In the genomic region with DNA sequence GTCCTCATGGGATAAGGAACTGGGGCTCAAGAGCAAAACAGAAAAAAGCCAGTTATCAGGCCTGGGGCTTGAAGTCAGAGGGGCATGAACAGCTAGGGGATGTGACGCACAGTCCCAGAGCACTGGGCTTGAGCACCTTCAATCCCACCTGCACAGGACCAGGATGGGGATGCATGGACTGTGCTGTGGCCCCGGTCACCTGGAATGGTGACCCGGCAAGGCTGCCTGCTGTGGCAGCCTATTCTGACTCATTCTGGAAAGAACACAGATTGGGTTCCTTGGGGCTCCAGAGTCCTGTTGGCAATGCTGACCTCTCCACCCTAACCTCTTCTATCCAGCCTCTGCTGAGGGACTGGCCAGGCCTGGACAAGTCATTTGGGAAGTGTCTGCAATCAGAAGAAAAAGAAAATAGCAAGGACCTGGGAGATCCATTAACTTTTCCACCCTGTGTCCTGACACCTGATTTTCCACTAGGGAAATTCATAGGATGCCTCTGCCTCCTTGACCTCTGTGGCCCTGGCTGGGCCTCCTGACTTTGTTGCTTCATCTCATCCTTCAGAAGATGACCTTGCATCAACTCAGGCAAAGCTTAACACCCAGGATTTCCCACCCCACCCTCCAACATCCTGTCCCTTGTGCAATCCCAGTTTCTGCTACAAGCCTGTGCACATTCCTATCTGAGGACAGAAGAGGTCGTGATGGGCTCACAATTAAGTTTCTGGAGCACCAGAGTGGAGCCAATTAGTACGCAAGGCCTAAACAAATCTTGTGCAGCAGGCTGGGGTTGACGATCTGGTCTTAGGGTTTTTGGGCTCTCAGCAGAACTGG, we compare ENCODE assay signal across 9 cellular contexts. TPM values are rescaled to one million over a fixed set of nuclear protein-coding genes. Genes with fewer than 3 reads are reported as not detected.
DNase-seq lines count a peak whose midpoint lies in the region; ATAC-seq and TF ChIP-seq lines count a peak whose summit lies in the region.
"Had no signal": no experiment of that assay in that cellular context is flagged by ENCODE, and none has a peak within 500 bp of the region (broad histone marks: within the 10 kb centered on the region; RNA-seq: fewer than 3 reads in every experiment).

No MANE protein-coding gene starts in this region.

- no peak overlapping the region for H3K4me2 ChIP-seq in OCI-LY3 (ENCODE audit: low read length)

- DNase-seq in EH (ENCODE audit: low read depth) (peak; percentile 94), fibroblast of pulmonary artery (ENCODE audit: low read depth) (peak; percentile 91), pulmonary artery endothelial cell (ENCODE audit: low read depth, low spot score) (peak; percentile 15), NCI-H2107 (lab: John Stamatoyannopoulos, UW) (no peak), occipital lobe (lab: John Stamatoyannopoulos, UW) (no peak)
- no peak for DNase-seq in stimulated activated CD4-positive, alpha-beta T cell treated with anti-CD3 and anti-CD28 coated beads, Interleukin-4, amount 100 ng/mL, for 24 hours

- no peaks in the 10 kb centered on the region for H3K36me3 ChIP-seq in OCI-LY3 (replicated peaks; ENCODE audit: low read depth, low read length)

- H3K9ac ChIP-seq in OCI-LY3 (ENCODE audit: low read length) = no peak overlapping the region

- H3K4me1 ChIP-seq in OCI-LY3 (ENCODE audit: low read length) = peaks cover 13% of the 10 kb centered on the region; the same call in 1 of the 2 replicates

- H3K27ac ChIP-seq in OCI-LY3 (ENCODE audit: low read length) = no peak overlapping the region

- no peak for ATAC-seq in GM21423 (IDR thresholded peaks at IDR 0.05; ENCODE audit: unreplicated experiment)
- ATAC-seq: Panc1 had no signal

- peak; percentile 65 for TF ChIP-seq CTCF in OCI-LY3 (IDR thresholded peaks at IDR 0.05; ENCODE audit: low read depth, low read length)
- TF ChIP-seq CTCF in fibroblast of pulmonary artery (IDR thresholded peaks at IDR 0.05; ENCODE audit: low read length, missing control alignments) = peak; percentile 47

- H4K20me1 ChIP-seq in OCI-LY3 (ENCODE audit: insufficient read depth, low read length) = no peaks in the 10 kb centered on the region

- H3K4me3 ChIP-seq in OCI-LY3 (ENCODE audit: low read length) (no peak overlapping the region), fibroblast of pulmonary artery (replicated peaks; ENCODE audit: low read depth, low read length) (no peak overlapping the region)

- H3K27me3 ChIP-seq in OCI-LY3 (ENCODE audit: low read depth, low read length) = 0 out of 2 replicates have a peak, but pooled peaks cover 4% of the 10 kb centered on the region

- no peaks in the 10 kb centered on the region for H3K9me3 ChIP-seq in OCI-LY3 (ENCODE audit: insufficient read depth, low read length)

- no peaks in the 10 kb centered on the region for H3K79me2 ChIP-seq in OCI-LY3 (ENCODE audit: low read length)

- H2AFZ ChIP-seq in OCI-LY3 (ENCODE audit: low read depth, low read length) = no peak overlapping the region

RNA-seq across cellular contexts. Expression of a gene that starts 17.9 kb away (rescaled TPM):
- total RNA-seq in pulmonary artery endothelial cell = 0.07 and 0.67 TPM in 2 replicates
- total RNA-seq in occipital lobe = 1.1 TPM

Comparison
In these comparisons a context has a peak if more than half of its experiments do, and no peak if none do; other contexts are left out.
1. DNase-seq: peak in EH (single experiment), fibroblast of pulmonary artery (single experiment) and pulmonary artery endothelial cell (single experiment); none in NCI-H2107 (single experiment), stimulated activated CD4-positive, alpha-beta T cell treated with anti-CD3 and anti-CD28 coated beads, Interleukin-4, amount 100 ng/mL, for 24 hours (single experiment) and occipital lobe (single experiment).